ENCODE assay signal across 1 cellular context in the genomic region with DNA sequence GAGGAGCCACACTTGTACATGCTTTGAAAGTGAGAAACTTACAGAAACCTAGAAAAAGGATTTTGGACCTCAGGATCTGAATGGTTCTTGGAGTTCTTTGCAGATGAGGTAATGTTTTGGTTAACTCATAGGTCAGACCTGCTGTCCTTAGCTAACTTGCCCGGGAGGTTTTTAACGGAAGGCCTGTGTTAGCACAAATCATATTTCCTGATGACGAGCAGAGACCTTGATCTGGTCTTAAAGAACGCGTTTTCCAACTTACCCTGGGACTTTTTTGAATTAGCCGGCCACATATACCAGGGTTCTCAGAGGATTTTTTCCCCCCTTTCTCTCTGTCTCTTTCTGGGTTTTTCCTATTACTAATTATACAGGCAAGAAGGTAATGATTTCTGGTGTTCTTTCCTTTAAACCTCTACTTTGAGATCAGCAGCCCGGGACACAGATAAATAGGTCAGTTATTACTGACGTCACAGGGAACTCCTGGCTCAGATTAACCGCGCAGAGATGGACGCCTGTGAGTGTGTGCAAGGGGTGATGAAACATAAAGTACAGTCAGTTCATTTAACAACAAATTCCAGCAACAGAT.
TF ChIP-seq lines count a peak whose summit lies in the region.

No MANE protein-coding gene starts in this region.

TF ChIP-seq in HepG2, 621 proteins besides CTCF, POLR2A, EP300 and RAD21 (continued from another document and continues in another):
- TF ChIP-seq, protein P1, sequence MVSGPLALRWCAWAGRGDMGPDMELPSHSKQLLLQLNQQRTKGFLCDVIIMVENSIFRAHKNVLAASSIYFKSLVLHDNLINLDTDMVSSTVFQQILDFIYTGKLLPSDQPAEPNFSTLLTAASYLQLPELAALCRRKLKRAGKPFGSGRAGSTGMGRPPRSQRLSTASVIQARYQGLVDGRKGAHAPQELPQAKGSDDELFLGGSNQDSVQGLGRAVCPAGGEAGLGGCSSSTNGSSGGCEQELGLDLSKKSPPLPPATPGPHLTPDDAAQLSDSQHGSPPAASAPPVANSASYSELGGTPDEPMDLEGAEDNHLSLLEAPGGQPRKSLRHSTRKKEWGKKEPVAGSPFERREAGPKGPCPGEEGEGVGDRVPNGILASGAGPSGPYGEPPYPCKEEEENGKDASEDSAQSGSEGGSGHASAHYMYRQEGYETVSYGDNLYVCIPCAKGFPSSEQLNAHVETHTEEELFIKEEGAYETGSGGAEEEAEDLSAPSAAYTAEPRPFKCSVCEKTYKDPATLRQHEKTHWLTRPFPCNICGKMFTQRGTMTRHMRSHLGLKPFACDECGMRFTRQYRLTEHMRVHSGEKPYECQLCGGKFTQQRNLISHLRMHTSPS (CRISPR knock-in tag; IDR thresholded peaks at IDR 0.05; ENCODE audit: low read depth) = no peak
- no peak for TF ChIP-seq ZNF292 (CRISPR knock-in tag; IDR thresholded peaks at IDR 0.05; ENCODE audit: borderline replicate concordance, low read depth)
- TF ChIP-seq, protein P2, sequence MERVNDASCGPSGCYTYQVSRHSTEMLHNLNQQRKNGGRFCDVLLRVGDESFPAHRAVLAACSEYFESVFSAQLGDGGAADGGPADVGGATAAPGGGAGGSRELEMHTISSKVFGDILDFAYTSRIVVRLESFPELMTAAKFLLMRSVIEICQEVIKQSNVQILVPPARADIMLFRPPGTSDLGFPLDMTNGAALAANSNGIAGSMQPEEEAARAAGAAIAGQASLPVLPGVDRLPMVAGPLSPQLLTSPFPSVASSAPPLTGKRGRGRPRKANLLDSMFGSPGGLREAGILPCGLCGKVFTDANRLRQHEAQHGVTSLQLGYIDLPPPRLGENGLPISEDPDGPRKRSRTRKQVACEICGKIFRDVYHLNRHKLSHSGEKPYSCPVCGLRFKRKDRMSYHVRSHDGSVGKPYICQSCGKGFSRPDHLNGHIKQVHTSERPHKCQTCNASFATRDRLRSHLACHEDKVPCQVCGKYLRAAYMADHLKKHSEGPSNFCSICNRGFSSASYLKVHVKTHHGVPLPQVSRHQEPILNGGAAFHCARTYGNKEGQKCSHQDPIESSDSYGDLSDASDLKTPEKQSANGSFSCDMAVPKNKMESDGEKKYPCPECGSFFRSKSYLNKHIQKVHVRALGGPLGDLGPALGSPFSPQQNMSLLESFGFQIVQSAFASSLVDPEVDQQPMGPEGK (CRISPR knock-in tag; IDR thresholded peaks at IDR 0.05) = no peak
- no peak for TF ChIP-seq CHD2 (IDR thresholded peaks at IDR 0.05; ENCODE audit: low read depth, low read length)
- TF ChIP-seq, protein P3, sequence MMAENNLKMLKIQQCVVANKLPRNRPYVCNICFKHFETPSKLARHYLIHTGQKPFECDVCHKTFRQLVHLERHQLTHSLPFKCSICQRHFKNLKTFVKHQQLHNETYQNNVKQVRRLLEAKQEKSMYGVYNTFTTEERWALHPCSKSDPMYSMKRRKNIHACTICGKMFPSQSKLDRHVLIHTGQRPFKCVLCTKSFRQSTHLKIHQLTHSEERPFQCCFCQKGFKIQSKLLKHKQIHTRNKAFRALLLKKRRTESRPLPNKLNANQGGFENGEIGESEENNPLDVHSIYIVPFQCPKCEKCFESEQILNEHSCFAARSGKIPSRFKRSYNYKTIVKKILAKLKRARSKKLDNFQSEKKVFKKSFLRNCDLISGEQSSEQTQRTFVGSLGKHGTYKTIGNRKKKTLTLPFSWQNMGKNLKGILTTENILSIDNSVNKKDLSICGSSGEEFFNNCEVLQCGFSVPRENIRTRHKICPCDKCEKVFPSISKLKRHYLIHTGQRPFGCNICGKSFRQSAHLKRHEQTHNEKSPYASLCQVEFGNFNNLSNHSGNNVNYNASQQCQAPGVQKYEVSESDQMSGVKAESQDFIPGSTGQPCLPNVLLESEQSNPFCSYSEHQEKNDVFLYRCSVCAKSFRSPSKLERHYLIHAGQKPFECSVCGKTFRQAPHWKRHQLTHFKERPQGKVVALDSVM (CRISPR knock-in tag; IDR thresholded peaks at IDR 0.05) = no peak
- TF ChIP-seq FOXA3 (CRISPR knock-in tag; IDR thresholded peaks at IDR 0.05) = 0 out of 2 replicates have a peak, but pooled peaks have one; percentile 45
- no peak for TF ChIP-seq AGO2 (optimal IDR thresholded peaks at IDR 0.05; ENCODE audit: low read depth, low read length)
- TF ChIP-seq GLI4 (CRISPR knock-in tag; IDR thresholded peaks at IDR 0.05; ENCODE audit: borderline replicate concordance) = no peak
- TF ChIP-seq HOXD1 (CRISPR knock-in tag; IDR thresholded peaks at IDR 0.05) = no peak
- TF ChIP-seq ZNF329 (CRISPR knock-in tag; IDR thresholded peaks at IDR 0.05; ENCODE audit: low read depth) = no peak
- no peak for TF ChIP-seq RBM22 (optimal IDR thresholded peaks at IDR 0.05; ENCODE audit: low read length)
- TF ChIP-seq PHB2 (IDR thresholded peaks at IDR 0.05; ENCODE audit: partially characterized antibody) = no peak
- TF ChIP-seq, protein P4, sequence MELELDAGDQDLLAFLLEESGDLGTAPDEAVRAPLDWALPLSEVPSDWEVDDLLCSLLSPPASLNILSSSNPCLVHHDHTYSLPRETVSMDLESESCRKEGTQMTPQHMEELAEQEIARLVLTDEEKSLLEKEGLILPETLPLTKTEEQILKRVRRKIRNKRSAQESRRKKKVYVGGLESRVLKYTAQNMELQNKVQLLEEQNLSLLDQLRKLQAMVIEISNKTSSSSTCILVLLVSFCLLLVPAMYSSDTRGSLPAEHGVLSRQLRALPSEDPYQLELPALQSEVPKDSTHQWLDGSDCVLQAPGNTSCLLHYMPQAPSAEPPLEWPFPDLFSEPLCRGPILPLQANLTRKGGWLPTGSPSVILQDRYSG (CRISPR knock-in tag; IDR thresholded peaks at IDR 0.05) = no peak
- no peak for TF ChIP-seq KLF12 (CRISPR knock-in tag; IDR thresholded peaks at IDR 0.05; ENCODE audit: borderline replicate concordance)
- TF ChIP-seq, protein P5, sequence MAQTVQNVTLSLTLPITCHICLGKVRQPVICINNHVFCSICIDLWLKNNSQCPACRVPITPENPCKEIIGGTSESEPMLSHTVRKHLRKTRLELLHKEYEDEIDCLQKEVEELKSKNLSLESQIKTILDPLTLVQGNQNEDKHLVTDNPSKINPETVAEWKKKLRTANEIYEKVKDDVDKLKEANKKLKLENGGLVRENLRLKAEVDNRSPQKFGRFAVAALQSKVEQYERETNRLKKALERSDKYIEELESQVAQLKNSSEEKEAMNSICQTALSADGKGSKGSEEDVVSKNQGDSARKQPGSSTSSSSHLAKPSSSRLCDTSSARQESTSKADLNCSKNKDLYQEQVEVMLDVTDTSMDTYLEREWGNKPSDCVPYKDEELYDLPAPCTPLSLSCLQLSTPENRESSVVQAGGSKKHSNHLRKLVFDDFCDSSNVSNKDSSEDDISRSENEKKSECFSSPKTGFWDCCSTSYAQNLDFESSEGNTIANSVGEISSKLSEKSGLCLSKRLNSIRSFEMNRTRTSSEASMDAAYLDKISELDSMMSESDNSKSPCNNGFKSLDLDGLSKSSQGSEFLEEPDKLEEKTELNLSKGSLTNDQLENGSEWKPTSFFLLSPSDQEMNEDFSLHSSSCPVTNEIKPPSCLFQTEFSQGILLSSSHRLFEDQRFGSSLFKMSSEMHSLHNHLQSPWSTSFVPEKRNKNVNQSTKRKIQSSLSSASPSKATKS (CRISPR knock-in tag; IDR thresholded peaks at IDR 0.05) = no peak
- no peak for TF ChIP-seq NCOA1 (CRISPR knock-in tag; IDR thresholded peaks at IDR 0.05)
- peak; percentile 44; the same call in 1 of the 2 replicates for TF ChIP-seq NR2F6 (IDR thresholded peaks at IDR 0.05)
- TF ChIP-seq NR2F6 (CRISPR knock-in tag; IDR thresholded peaks at IDR 0.05) = peak; percentile 50; the same call in 1 of the 2 replicates
- TF ChIP-seq SRSF4 (IDR thresholded peaks at IDR 0.05; ENCODE audit: low read depth, low read length, poor library complexity, severe bottlenecking) = no peak
- TF ChIP-seq, protein P6, sequence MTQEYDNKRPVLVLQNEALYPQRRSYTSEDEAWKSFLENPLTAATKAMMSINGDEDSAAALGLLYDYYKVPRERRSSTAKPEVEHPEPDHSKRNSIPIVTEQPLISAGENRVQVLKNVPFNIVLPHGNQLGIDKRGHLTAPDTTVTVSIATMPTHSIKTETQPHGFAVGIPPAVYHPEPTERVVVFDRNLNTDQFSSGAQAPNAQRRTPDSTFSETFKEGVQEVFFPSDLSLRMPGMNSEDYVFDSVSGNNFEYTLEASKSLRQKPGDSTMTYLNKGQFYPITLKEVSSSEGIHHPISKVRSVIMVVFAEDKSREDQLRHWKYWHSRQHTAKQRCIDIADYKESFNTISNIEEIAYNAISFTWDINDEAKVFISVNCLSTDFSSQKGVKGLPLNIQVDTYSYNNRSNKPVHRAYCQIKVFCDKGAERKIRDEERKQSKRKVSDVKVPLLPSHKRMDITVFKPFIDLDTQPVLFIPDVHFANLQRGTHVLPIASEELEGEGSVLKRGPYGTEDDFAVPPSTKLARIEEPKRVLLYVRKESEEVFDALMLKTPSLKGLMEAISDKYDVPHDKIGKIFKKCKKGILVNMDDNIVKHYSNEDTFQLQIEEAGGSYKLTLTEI (CRISPR knock-in tag; conservative IDR thresholded peaks at IDR 0.05) = no peak
- TF ChIP-seq MAZ (IDR thresholded peaks at IDR 0.05; ENCODE audit: borderline replicate concordance, low read depth, low read length) = no peak
- no peak for TF ChIP-seq MAZ (CRISPR knock-in tag; IDR thresholded peaks at IDR 0.05; ENCODE audit: low read depth)
- TF ChIP-seq, protein P7, sequence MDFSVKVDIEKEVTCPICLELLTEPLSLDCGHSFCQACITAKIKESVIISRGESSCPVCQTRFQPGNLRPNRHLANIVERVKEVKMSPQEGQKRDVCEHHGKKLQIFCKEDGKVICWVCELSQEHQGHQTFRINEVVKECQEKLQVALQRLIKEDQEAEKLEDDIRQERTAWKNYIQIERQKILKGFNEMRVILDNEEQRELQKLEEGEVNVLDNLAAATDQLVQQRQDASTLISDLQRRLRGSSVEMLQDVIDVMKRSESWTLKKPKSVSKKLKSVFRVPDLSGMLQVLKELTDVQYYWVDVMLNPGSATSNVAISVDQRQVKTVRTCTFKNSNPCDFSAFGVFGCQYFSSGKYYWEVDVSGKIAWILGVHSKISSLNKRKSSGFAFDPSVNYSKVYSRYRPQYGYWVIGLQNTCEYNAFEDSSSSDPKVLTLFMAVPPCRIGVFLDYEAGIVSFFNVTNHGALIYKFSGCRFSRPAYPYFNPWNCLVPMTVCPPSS (IDR thresholded peaks at IDR 0.05) = no peak
- TF ChIP-seq, protein P8, sequence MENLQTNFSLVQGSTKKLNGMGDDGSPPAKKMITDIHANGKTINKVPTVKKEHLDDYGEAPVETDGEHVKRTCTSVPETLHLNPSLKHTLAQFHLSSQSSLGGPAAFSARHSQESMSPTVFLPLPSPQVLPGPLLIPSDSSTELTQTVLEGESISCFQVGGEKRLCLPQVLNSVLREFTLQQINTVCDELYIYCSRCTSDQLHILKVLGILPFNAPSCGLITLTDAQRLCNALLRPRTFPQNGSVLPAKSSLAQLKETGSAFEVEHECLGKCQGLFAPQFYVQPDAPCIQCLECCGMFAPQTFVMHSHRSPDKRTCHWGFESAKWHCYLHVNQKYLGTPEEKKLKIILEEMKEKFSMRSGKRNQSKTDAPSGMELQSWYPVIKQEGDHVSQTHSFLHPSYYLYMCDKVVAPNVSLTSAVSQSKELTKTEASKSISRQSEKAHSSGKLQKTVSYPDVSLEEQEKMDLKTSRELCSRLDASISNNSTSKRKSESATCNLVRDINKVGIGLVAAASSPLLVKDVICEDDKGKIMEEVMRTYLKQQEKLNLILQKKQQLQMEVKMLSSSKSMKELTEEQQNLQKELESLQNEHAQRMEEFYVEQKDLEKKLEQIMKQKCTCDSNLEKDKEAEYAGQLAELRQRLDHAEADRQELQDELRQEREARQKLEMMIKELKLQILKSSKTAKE (CRISPR knock-in tag; IDR thresholded peaks at IDR 0.05; ENCODE audit: borderline replicate concordance) = no peak
- TF ChIP-seq, protein P9, sequence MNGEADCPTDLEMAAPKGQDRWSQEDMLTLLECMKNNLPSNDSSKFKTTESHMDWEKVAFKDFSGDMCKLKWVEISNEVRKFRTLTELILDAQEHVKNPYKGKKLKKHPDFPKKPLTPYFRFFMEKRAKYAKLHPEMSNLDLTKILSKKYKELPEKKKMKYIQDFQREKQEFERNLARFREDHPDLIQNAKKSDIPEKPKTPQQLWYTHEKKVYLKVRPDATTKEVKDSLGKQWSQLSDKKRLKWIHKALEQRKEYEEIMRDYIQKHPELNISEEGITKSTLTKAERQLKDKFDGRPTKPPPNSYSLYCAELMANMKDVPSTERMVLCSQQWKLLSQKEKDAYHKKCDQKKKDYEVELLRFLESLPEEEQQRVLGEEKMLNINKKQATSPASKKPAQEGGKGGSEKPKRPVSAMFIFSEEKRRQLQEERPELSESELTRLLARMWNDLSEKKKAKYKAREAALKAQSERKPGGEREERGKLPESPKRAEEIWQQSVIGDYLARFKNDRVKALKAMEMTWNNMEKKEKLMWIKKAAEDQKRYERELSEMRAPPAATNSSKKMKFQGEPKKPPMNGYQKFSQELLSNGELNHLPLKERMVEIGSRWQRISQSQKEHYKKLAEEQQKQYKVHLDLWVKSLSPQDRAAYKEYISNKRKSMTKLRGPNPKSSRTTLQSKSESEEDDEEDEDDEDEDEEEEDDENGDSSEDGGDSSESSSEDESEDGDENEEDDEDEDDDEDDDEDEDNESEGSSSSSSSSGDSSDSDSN (CRISPR knock-in tag; IDR thresholded peaks at IDR 0.05) = no peak
- TF ChIP-seq, protein P10, sequence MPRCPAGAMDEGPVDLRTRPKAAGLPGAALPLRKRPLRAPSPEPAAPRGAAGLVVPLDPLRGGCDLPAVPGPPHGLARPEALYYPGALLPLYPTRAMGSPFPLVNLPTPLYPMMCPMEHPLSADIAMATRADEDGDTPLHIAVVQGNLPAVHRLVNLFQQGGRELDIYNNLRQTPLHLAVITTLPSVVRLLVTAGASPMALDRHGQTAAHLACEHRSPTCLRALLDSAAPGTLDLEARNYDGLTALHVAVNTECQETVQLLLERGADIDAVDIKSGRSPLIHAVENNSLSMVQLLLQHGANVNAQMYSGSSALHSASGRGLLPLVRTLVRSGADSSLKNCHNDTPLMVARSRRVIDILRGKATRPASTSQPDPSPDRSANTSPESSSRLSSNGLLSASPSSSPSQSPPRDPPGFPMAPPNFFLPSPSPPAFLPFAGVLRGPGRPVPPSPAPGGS (CRISPR knock-in tag; IDR thresholded peaks at IDR 0.05) = no peak
